ENCODE assay signal across 16 cellular contexts in genomic region chr16:27526169-27526568, GRCh38. TPM values are rescaled to one million over a fixed set of nuclear protein-coding genes. Genes with fewer than 3 reads are reported as not detected.
DNase-seq lines count a peak whose midpoint lies in the region; FAIRE-seq and TF ChIP-seq lines count a peak whose summit lies in the region.
"Had no signal": no experiment of that assay in that cellular context is flagged by ENCODE, and none has a peak within 500 bp of the region (broad histone marks: within the 10 kb centered on the region; RNA-seq: fewer than 3 reads in every experiment).

No MANE protein-coding gene starts in this region.

- H3K4me1 ChIP-seq in small intestine (ENCODE audit: control insufficient read depth in 2 of 2, insufficient read depth in 1 of 2, low read depth in 1 of 2, low read length in 1 of 2) (no peaks in the 10 kb centered on the region), kidney (ENCODE audit: control insufficient read depth in 1 of 2, insufficient read depth in 1 of 2, low read depth in 1 of 2, low read length in 2 of 2) (peaks cover 0 to 3% of the 10 kb centered on the region in 2 donors)
- H3K4me1 ChIP-seq: lower lobe of right lung had no signal

- FAIRE-seq in small intestine (lab: Jason Lieb, UNC) = no peak
- no peak for FAIRE-seq in kidney (lab: Jason Lieb, UNC)
- FAIRE-seq in RCC 7860 (lab: Jason Lieb, UNC) = no peak
- FAIRE-seq: GM18507 had no signal

- H3K27ac ChIP-seq in small intestine (ENCODE audit: low read depth in 1 of 2, low read length in 1 of 2) (no peak overlapping the region), kidney (ENCODE audit: low read depth in 2 of 2, low read length in 2 of 2) (no peak overlapping the region)
- H3K27ac ChIP-seq: ascending aorta, KMS-11, lower lobe of right lung had no signal

- 89 to 96% (median 94%) methylated on average over 6 of the region's 6 CpGs for WGBS in small intestine, 3 donors

- H3K4me3 ChIP-seq in small intestine (ENCODE audit: low read depth in 1 of 2, low read length in 2 of 2) (no peak overlapping the region), kidney (ENCODE audit: low read length in 2 of 2) (no peak overlapping the region)
- H3K4me3 ChIP-seq: ascending aorta, lower lobe of right lung had no signal

- DNase-seq in NCI-H1417 (lab: John Stamatoyannopoulos, UW) = peak in 2 of 3 experiments; percentile 23 to 31
- DNase-seq in NCI-H1417 treated with DMSO at 0.1 percent for 48 hours (lab: John Stamatoyannopoulos, UW) = no peak
- peak; percentile 22 for DNase-seq in NCI-H2196 treated with DMSO at 0.1 percent for 48 hours (lab: John Stamatoyannopoulos, UW; ENCODE audit: unreplicated experiment)
- peak; percentile 24 for DNase-seq in cerebellum (ENCODE audit: low spot score)
- peak; percentile 6 for DNase-seq in small intestine
- no peak for DNase-seq in activated CD4-positive, CD25-positive, alpha-beta regulatory T cell (lab: John Stamatoyannopoulos, UW)
- DNase-seq in kidney = no peak
- no peak for DNase-seq in RCC 7860 (ENCODE audit: low spot score)
- DNase-seq: activated CD8-positive, alpha-beta T cell treated with anti-CD3 and anti-CD28 coated beads for 36 hours; CD8-positive, alpha-beta T cell; GOT3; lower lobe of right lung; stimulated activated naive CD4-positive, alpha-beta T cell had no signal

- peaks cover 17 to 28% of the 10 kb centered on the region in 2 donors for H3K36me3 ChIP-seq in small intestine (ENCODE audit: control insufficient read depth in 2 of 2, insufficient read depth in 2 of 2, low read length in 2 of 2)
- peaks cover 36 to 60% of the 10 kb centered on the region in 2 donors for H3K36me3 ChIP-seq in kidney (ENCODE audit: control insufficient read depth in 1 of 2, insufficient read depth in 2 of 2, low read length in 2 of 2)

- H3K9me3 ChIP-seq in small intestine (ENCODE audit: control insufficient read depth, low read depth) (no peaks in the 10 kb centered on the region), kidney (ENCODE audit: control insufficient read depth in 1 of 2, low read length in 2 of 2) (no peaks in the 10 kb centered on the region)

- intact Hi-C loops in kidney (cut with DNase I) = no loop called here

- no peak for TF ChIP-seq CTCF in kidney (IDR thresholded peaks at IDR 0.05; ENCODE audit: borderline replicate concordance, extremely low read depth, insufficient read depth)

- no peaks in the 10 kb centered on the region for H3K27me3 ChIP-seq in small intestine (ENCODE audit: control insufficient read depth in 2 of 2, insufficient read depth in 2 of 2, low read length in 2 of 2)
- H3K27me3 ChIP-seq: ascending aorta had no signal

- no peak overlapping the region for H3K9ac ChIP-seq in kidney (ENCODE audit: low read length in 2 of 2)
- H3K9ac ChIP-seq: KMS-11 had no signal

RNA-seq across cellular contexts. Expression of gene GTF3C1, which starts 23.5 kb away (rescaled TPM):
- 56.7 TPM for total RNA-seq in cerebellum
- polyA plus RNA-seq in small intestine = 10 to 100 TPM; 30.4 to 47.0 (median 35.9) TPM
- 59.0 TPM for total RNA-seq in kidney
- polyA plus RNA-seq in kidney (ENCODE audit: insufficient read depth, low read depth, low replicate concordance) = 81.7 TPM

RNA-seq across cellular contexts. Expression of gene KATNIP, which starts 23.8 kb away (rescaled TPM):
- total RNA-seq in cerebellum (26.7 TPM), kidney (40.2 TPM)
- polyA plus RNA-seq in small intestine (10 to 100 TPM in 2 of 3 donors, 1 to 10 TPM in 1; 1.9 to 10.7 (median 10.2) TPM), kidney (ENCODE audit: insufficient read depth, low read depth, low replicate concordance) (4.0 TPM)

Comparison
In these comparisons a context has a peak if more than half of its experiments do, and no peak if none do; other contexts are left out.
1. DNase-seq: peak in NCI-H1417 (2 of 3), NCI-H2196 treated with DMSO at 0.1 percent for 48 hours (single experiment), cerebellum (single experiment) and small intestine (single experiment); none in NCI-H1417 treated with DMSO at 0.1 percent for 48 hours (single experiment), activated CD4-positive, CD25-positive, alpha-beta regulatory T cell (0 of 4), kidney (single experiment) and RCC 7860 (single experiment).